ENCODE assay signal across 14 cellular contexts in the genomic region with DNA sequence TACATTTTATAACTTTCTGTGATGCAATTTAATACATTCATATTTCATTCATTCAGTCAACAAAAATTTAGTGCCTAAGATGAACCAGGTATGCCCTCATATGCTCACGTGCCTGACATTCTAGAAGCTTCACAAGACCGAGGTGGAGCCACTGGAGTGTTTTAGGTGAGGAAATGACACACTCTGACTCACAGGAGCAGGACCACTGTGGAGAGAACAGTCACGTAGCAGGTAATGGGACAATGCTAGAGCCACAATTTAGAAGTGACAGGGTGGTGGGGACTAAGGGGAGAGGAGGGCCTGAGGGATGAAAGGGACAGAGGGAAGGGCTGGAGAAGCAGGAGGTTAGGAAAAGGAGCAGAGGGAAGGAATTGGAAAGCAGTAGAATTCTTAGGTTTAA. TPM values are rescaled to one million over a fixed set of nuclear protein-coding genes. Genes with fewer than 3 reads are reported as not detected.
A peak's percentile ranks its signal among the peaks of the same experiment; 100 is the strongest.
DNase-seq lines count a peak whose midpoint lies in the region; ATAC-seq and FAIRE-seq lines count a peak whose summit lies in the region.
"Had no signal": no experiment of that assay in that cellular context is flagged by ENCODE, and none has a peak within 500 bp of the region (broad histone marks: within the 10 kb centered on the region; RNA-seq: fewer than 3 reads in every experiment).

No MANE protein-coding gene starts in this region.

- peaks cover 19% of the 10 kb centered on the region for H3K27me3 Mint-ChIP-seq in T-helper 1 cell treated with Interleukin-12 subunit alpha and Interleukin-12 subunit beta and Interleukin-4 antibody, amounts not matched to agents 30 μg/mL and 1 μg/mL, for 36 hours (ENCODE audit: low read depth)
- H3K27me3 Mint-ChIP-seq in naive thymus-derived CD8-positive, alpha-beta T cell: peaks cover 0 to under 1% (median 0%) of the 10 kb centered on the region in 5 donors

- ATAC-seq in naive thymus-derived CD8-positive, alpha-beta T cell: no peak
- ATAC-seq in HG03025 (IDR thresholded peaks at IDR 0.05; ENCODE audit: low FRiP score, unreplicated experiment) (no peak), HG03175 (IDR thresholded peaks at IDR 0.05; ENCODE audit: unreplicated experiment) (no peak)
- ATAC-seq: A549 had no signal

- no peaks in the 10 kb centered on the region for H3K9me3 Mint-ChIP-seq in T-helper 1 cell treated with Interleukin-12 subunit alpha and Interleukin-12 subunit beta and Interleukin-4 antibody, amounts not matched to agents 30 μg/mL and 1 μg/mL, for 36 hours
- no peaks in the 10 kb centered on the region for H3K9me3 Mint-ChIP-seq in naive thymus-derived CD8-positive, alpha-beta T cell

- POLR2A ChIA-PET in naive thymus-derived CD8-positive, alpha-beta T cell (lab: Charles Lee): no interaction called here

- peak overlapping the region; percentile 85 for H3K4me3 Mint-ChIP-seq in T-helper 1 cell treated with Interleukin-12 subunit alpha and Interleukin-12 subunit beta and Interleukin-4 antibody, amounts not matched to agents 30 μg/mL and 1 μg/mL, for 36 hours
- peak overlapping the region in 7 of 10 donors; percentile 16 to 78 (median 64) for H3K4me3 Mint-ChIP-seq in naive thymus-derived CD8-positive, alpha-beta T cell

- peaks cover 12% of the 10 kb centered on the region for H3K36me3 Mint-ChIP-seq in T-helper 1 cell treated with Interleukin-12 subunit alpha and Interleukin-12 subunit beta and Interleukin-4 antibody, amounts not matched to agents 30 μg/mL and 1 μg/mL, for 36 hours (ENCODE audit: low read depth)
- peaks cover 0 to 4% (median 0%) of the 10 kb centered on the region in 3 donors for H3K36me3 Mint-ChIP-seq in naive thymus-derived CD8-positive, alpha-beta T cell

- DNase-seq in T-helper 1 cell (no peak), RCC 7860 (ENCODE audit: low spot score) (peak; percentile 49), GM19238 (ENCODE audit: insufficient read length, low spot score) (no peak)
- DNase-seq in activated naive CD4-positive, alpha-beta T cell treated with anti-CD3 and anti-CD28 coated beads, Interleukin-2, amount 50 U/mL, for 16 hours: peak; percentile 57
- peak in 1 of 10 donors; percentile 36 for DNase-seq in naive thymus-derived CD8-positive, alpha-beta T cell
- DNase-seq: caudate nucleus, DND-41, erythroblast, T1000 had no signal

- H3K27ac Mint-ChIP-seq in T-helper 1 cell treated with Interleukin-12 subunit alpha and Interleukin-12 subunit beta and Interleukin-4 antibody, amounts not matched to agents 30 μg/mL and 1 μg/mL, for 36 hours: peak overlapping the region; percentile 94
- H3K27ac Mint-ChIP-seq in naive thymus-derived CD8-positive, alpha-beta T cell: peak overlapping the region in 9 of 10 donors; percentile 56 to 99 (median 76)

- H3K4me1 Mint-ChIP-seq in T-helper 1 cell treated with Interleukin-12 subunit alpha and Interleukin-12 subunit beta and Interleukin-4 antibody, amounts not matched to agents 30 μg/mL and 1 μg/mL, for 36 hours (ENCODE audit: low read depth): peaks cover 29% of the 10 kb centered on the region
- H3K4me1 Mint-ChIP-seq in naive thymus-derived CD8-positive, alpha-beta T cell: peaks cover 0 to 42% (median 25%) of the 10 kb centered on the region in 4 donors

- peak; percentile 16 for FAIRE-seq in RCC 7860 (lab: Jason Lieb, UNC)
- FAIRE-seq: A549, GM12892 had no signal

RNA-seq across cellular contexts. Expression of gene HLA-A, which starts 17.6 kb away (rescaled TPM):
- 1,000 to 10,000 TPM; 2,087 to 2,115 TPM for total RNA-seq in naive thymus-derived CD8-positive, alpha-beta T cell
- 1,000 to 10,000 TPM; 2,084 to 4,021 (median 2,635) TPM for polyA plus RNA-seq in naive thymus-derived CD8-positive, alpha-beta T cell

Comparison
In these comparisons a context has a peak if more than half of its experiments do, and no peak if none do; other contexts are left out.
1. DNase-seq: peak in RCC 7860 (single experiment) and activated naive CD4-positive, alpha-beta T cell treated with anti-CD3 and anti-CD28 coated beads, Interleukin-2, amount 50 U/mL, for 16 hours (single experiment); none in T-helper 1 cell (0 of 5) and GM19238 (single experiment).